In genomic region chr3:120418866-120419490, GRCh38 we compare ENCODE assay signal across 8 cellular contexts. TPM values are rescaled to one million over a fixed set of nuclear protein-coding genes. Genes with fewer than 3 reads are reported as not detected.
DNase-seq lines count a peak whose midpoint lies in the region; ATAC-seq, FAIRE-seq and TF ChIP-seq lines count a peak whose summit lies in the region.

No MANE protein-coding gene starts in this region.

- peaks cover 59% of the 10 kb centered on the region for H3K4me1 Mint-ChIP-seq in astrocyte (ENCODE audit: low read depth, unreplicated experiment)

- peaks cover 13% of the 10 kb centered on the region for H3K36me3 Mint-ChIP-seq in astrocyte (ENCODE audit: low read depth, unreplicated experiment)

- H3K4me3 Mint-ChIP-seq in astrocyte (ENCODE audit: unreplicated experiment): no peak overlapping the region

- 44% methylated on average over 6 of the region's 6 CpGs for WGBS in smooth muscle cell (ENCODE audit: low lambda C conversion rate)

- peak overlapping the region; percentile 69 for H3K27ac ChIP-seq in astrocyte (ENCODE audit: low read depth, low read length)
- no peak overlapping the region for H3K27ac ChIP-seq in smooth muscle cell (ENCODE audit: low read depth)

- H3K27me3 ChIP-seq in astrocyte (ENCODE audit: insufficient read depth, low read length): no peaks in the 10 kb centered on the region
- no peaks in the 10 kb centered on the region for H3K27me3 ChIP-seq in smooth muscle cell (ENCODE audit: low read depth)

- peak; percentile 44 for ATAC-seq in HG03469 (IDR thresholded peaks at IDR 0.05; ENCODE audit: unreplicated experiment)

- H3K36me3 ChIP-seq in astrocyte (ENCODE audit: insufficient read depth, low read length): peaks cover 23% of the 10 kb centered on the region
- no peaks in the 10 kb centered on the region for H3K36me3 ChIP-seq in smooth muscle cell (ENCODE audit: low read depth)

- H3K79me2 ChIP-seq in astrocyte (ENCODE audit: insufficient read depth, low read length): peaks cover 77% of the 10 kb centered on the region
- peaks cover 34% of the 10 kb centered on the region for H3K79me2 ChIP-seq in smooth muscle cell (ENCODE audit: low read depth)

- peak overlapping the region; percentile 60 for H3K9ac ChIP-seq in astrocyte (ENCODE audit: low read length)
- H3K9ac ChIP-seq in smooth muscle cell (ENCODE audit: low read depth): no peak overlapping the region

- H3K4me3 ChIP-seq in astrocyte (ENCODE audit: insufficient read depth, low read depth, low read length): no peak overlapping the region
- H3K4me3 ChIP-seq in smooth muscle cell: no peak overlapping the region

- DNase-seq in DMS 273 (lab: John Stamatoyannopoulos, UW; ENCODE audit: unreplicated experiment): peak; percentile 86
- DNase-seq in GM19240 (ENCODE audit: insufficient read length, low spot score): peak; percentile 33
- DNase-seq in NCI-H524 (lab: John Stamatoyannopoulos, UW): peak; percentile 80 to 91
- DNase-seq in astrocyte (ENCODE audit: low read depth): no peak
- peak in 28 of 51 donors; percentile 4 to 70 (median 30) for DNase-seq in hypothalamus (lab: John Stamatoyannopoulos, UW)
- DNase-seq in smooth muscle cell (lab: John Stamatoyannopoulos, UW; ENCODE audit: unreplicated experiment): no peak
- no peak for DNase-seq in activated gamma-delta T cell treated with Interleukin-2 at 50 U/mL for 16 hours

- TF ChIP-seq CTCF in astrocyte (IDR thresholded peaks at IDR 0.05; ENCODE audit: insufficient read depth, low read depth, low read length) (no peak), smooth muscle cell (IDR thresholded peaks at IDR 0.05; ENCODE audit: borderline replicate concordance, insufficient read depth, poor library complexity, severe bottlenecking) (peak; percentile 24)

- H3K9me3 ChIP-seq in astrocyte (ENCODE audit: insufficient read depth, low read depth, low read length): no peaks in the 10 kb centered on the region
- H3K9me3 ChIP-seq in smooth muscle cell (replicated peaks; ENCODE audit: low read depth): no peaks in the 10 kb centered on the region

- H3K4me1 ChIP-seq in astrocyte (ENCODE audit: insufficient read depth, low read length) (peaks cover 50% of the 10 kb centered on the region), smooth muscle cell (ENCODE audit: low read depth) (peaks cover 30% of the 10 kb centered on the region)

- no peak overlapping the region for H3K27ac Mint-ChIP-seq in astrocyte (ENCODE audit: unreplicated experiment)

- no peaks in the 10 kb centered on the region for H3K27me3 Mint-ChIP-seq in astrocyte (ENCODE audit: low read depth, unreplicated experiment)

- no peak for FAIRE-seq in astrocyte (lab: Jason Lieb, UNC)

- H3K4me2 ChIP-seq in astrocyte (ENCODE audit: low read length) (no peak overlapping the region), smooth muscle cell (no peak overlapping the region)

- H2AFZ ChIP-seq in astrocyte (ENCODE audit: low read depth, low read length) (no peak overlapping the region), smooth muscle cell (ENCODE audit: low read depth) (no peak overlapping the region)

- no peaks in the 10 kb centered on the region for H3K9me3 Mint-ChIP-seq in astrocyte (ENCODE audit: unreplicated experiment)

- peaks cover 25% of the 10 kb centered on the region for H3F3A ChIP-seq in smooth muscle cell (ENCODE audit: low read depth)

- peaks cover 37% of the 10 kb centered on the region for H4K20me1 ChIP-seq in astrocyte (ENCODE audit: insufficient read depth, low read length)
- H4K20me1 ChIP-seq in smooth muscle cell (ENCODE audit: low read depth): peaks cover 86% of the 10 kb centered on the region

RNA-seq across cellular contexts. Expression of gene FSTL1, which starts 31.8 kb away (rescaled TPM):
- total RNA-seq in astrocyte (1,010 and 1,056 TPM in 2 replicates), smooth muscle cell (630 and 783 TPM in 2 replicates)
- 367 and 562 TPM in 2 replicates for polyA plus RNA-seq in smooth muscle cell

Comparison
In these comparisons a context has a peak if more than half of its experiments do, and no peak if none do; other contexts are left out.
1. DNase-seq: peak in DMS 273 (single experiment), GM19240 (single experiment), NCI-H524 (2 of 2) and hypothalamus (28 of 51); none in astrocyte (single experiment), smooth muscle cell (single experiment) and activated gamma-delta T cell treated with Interleukin-2 at 50 U/mL for 16 hours (single experiment).